ENCODE assay signal across 31 cellular contexts in the genomic region with DNA sequence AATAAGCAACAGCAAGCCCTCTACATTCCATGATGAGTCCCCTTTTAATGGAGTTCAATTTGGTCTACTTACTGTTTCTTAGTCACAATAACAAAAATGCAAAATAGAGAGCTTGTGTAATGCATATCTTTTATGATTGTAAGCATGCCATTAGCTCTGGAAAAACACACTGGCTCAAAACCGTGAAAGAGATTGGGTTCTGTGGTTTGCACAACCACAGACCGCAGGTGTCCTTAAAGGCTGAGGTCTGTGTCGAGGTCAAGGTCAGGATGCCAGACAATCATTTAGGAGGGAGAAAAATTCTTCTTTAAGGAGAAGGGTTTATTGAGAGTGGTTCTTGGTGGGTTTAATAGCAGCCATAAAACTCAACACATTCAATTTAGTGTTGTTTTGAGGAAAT.
"Had no signal": no experiment of that assay in that cellular context is flagged by ENCODE, and none has a peak within 500 bp of the region (broad histone marks: within the 10 kb centered on the region; RNA-seq: fewer than 3 reads in every experiment).

No MANE protein-coding gene starts in this region.

- H3K27me3 ChIP-seq: Peyer's patch had no signal

- H3K9me3 ChIP-seq: Peyer's patch had no signal

- ATAC-seq: activated CD8-positive, alpha-beta memory T cell treated with anti-CD3 and anti-CD28 coated beads, Interleukin-2, amount 10 ng/mL, durations not matched to agents 7 days and 5 days; activated naive CD8-positive, alpha-beta T cell treated with anti-CD3 and anti-CD28 coated beads, Interleukin-2, amount 50 U/mL, for 24 hours; PC-3; Right ventricle myocardium inferior had no signal

- H3K36me3 ChIP-seq: Peyer's patch, WERI-Rb-1 had no signal

- H3K4me1 ChIP-seq: Peyer's patch had no signal

- H3K27ac ChIP-seq: KMS-11, Peyer's patch, RWPE1, WERI-Rb-1 had no signal

- H3K4me2 ChIP-seq: KMS-11 had no signal

- H3K4me3 ChIP-seq: Peyer's patch had no signal

- DNase-seq: activated CD4-positive, alpha-beta memory T cell treated with anti-CD3 and anti-CD28 coated beads, Interleukin-2, amount 10 ng/mL, durations not matched to agents 7 days and 5 days; activated CD4-positive, alpha-beta T cell treated with anti-CD3 and anti-CD28 coated beads for 1 hour; activated CD4-positive, alpha-beta T cell treated with anti-CD3 and anti-CD28 coated beads for 48 hours; activated CD4-positive, CD25-positive, alpha-beta regulatory T cell; activated CD8-positive, alpha-beta memory T cell treated with anti-CD3 and anti-CD28 coated beads for 24 hours; activated CD8-positive, alpha-beta memory T cell treated with anti-CD3 and anti-CD28 coated beads, Interleukin-2, amount 10 ng/mL, durations not matched to agents 7 days and 5 days; activated CD8-positive, alpha-beta memory T cell treated with anti-CD3 and anti-CD28 coated beads, Interleukin-2, amount 50 U/mL, for 48 hours; activated effector memory CD4-positive, alpha-beta T cell treated with Interleukin-2 at 50 U/mL for 16 hours; activated naive CD4-positive, alpha-beta T cell treated with anti-CD3 and anti-CD28 coated beads, Interleukin-2, amount 10 ng/mL, durations not matched to agents 7 days and 5 days; activated naive CD8-positive, alpha-beta T cell treated with anti-CD3 and anti-CD28 coated beads, Interleukin-2, amount 50 U/mL, for 24 hours; activated T-cell treated with anti-CD3 and anti-CD28 coated beads, Interleukin-2, amount 50 U/mL, for 48 hours; anterior cingulate cortex; central memory CD4-positive, alpha-beta T cell; NCI-H1105; NCI-H1417 treated with DMSO at 0.1 percent for 48 hours; NCI-H187 treated with DMSO at 0.1 percent for 48 hours; NCI-H2081 treated with DMSO at 0.1 percent for 48 hours; NCI-H226; NCI-H446 treated with DMSO at 0.1 percent for 48 hours; NCI-H524; NCI-H69; NCI-H82; PC-3; Peyer's patch; SIG-M5; SW 1271; T1000; WERI-Rb-1 had no signal

- H3K9ac ChIP-seq: KMS-11 had no signal
